Comparison of ENCODE assay signal across 11 cellular contexts in genomic region chr1:154145986-154146385, GRCh38. TPM values are rescaled to one million over a fixed set of nuclear protein-coding genes. Genes with fewer than 3 reads are reported as not detected.
DNase-seq lines count a peak whose midpoint lies in the region; TF ChIP-seq lines count a peak whose summit lies in the region.
"Had no signal": no experiment of that assay in that cellular context is flagged by ENCODE, and none has a peak within 500 bp of the region (broad histone marks: within the 10 kb centered on the region; RNA-seq: fewer than 3 reads in every experiment).

No MANE protein-coding gene starts in this region.

- intact Hi-C loops in uterus (cut with DNase I; ENCODE audit: low total_unique reads), result no loop called here
- intact Hi-C loops in esophagus squamous epithelium (cut with DNase I), result no loop called here

- no peak overlapping the region for H2AFZ ChIP-seq in SU-DHL-6 (ENCODE audit: low read depth, low read length, severe bottlenecking)

- H4K20me1 ChIP-seq in SU-DHL-6 (ENCODE audit: low read depth, low read length), result no peaks in the 10 kb centered on the region

- 85 to 94% methylated on average over 2 of the region's 2 CpGs for WGBS in esophagus squamous epithelium, 2 donors

- H3K4me3 ChIP-seq in AG10803 (ENCODE audit: low read length), result no peak overlapping the region
- no peak overlapping the region for H3K4me3 ChIP-seq in GM12875 (ENCODE audit: low read depth, low read length)
- no peak overlapping the region for H3K4me3 ChIP-seq in SU-DHL-6 (ENCODE audit: insufficient read depth, low read length, poor library complexity, severe bottlenecking)
- H3K4me3 ChIP-seq in foreskin fibroblast (ENCODE audit: low read depth in 1 of 2, low read length in 2 of 2), result no peak overlapping the region
- no peak overlapping the region for H3K4me3 ChIP-seq in uterus
- H3K4me3 ChIP-seq in SJCRH30, result no peak overlapping the region
- no peak overlapping the region for H3K4me3 ChIP-seq in esophagus squamous epithelium

- H3K4me2 ChIP-seq in SU-DHL-6 (ENCODE audit: low read depth, low read length, poor library complexity, severe bottlenecking), result no peak overlapping the region

- no peaks in the 10 kb centered on the region for H3K9me3 ChIP-seq in SU-DHL-6 (ENCODE audit: insufficient read depth, low read length)
- H3K9me3 ChIP-seq in uterus, result no peaks in the 10 kb centered on the region
- H3K9me3 ChIP-seq in SJCRH30 (replicated peaks), result no peaks in the 10 kb centered on the region
- H3K9me3 ChIP-seq in esophagus squamous epithelium, result no peaks in the 10 kb centered on the region

- no peaks in the 10 kb centered on the region for H3K79me2 ChIP-seq in SU-DHL-6 (ENCODE audit: insufficient read depth, low read length)

- H3K4me1 ChIP-seq in uterus (no peaks in the 10 kb centered on the region), SJCRH30 (no peaks in the 10 kb centered on the region), esophagus squamous epithelium (no peaks in the 10 kb centered on the region)

- H3K36me3 ChIP-seq in SU-DHL-6 (ENCODE audit: low read length), result no peaks in the 10 kb centered on the region
- H3K36me3 ChIP-seq in uterus, result no peaks in the 10 kb centered on the region
- H3K36me3 ChIP-seq in SJCRH30, result no peaks in the 10 kb centered on the region
- H3K36me3 ChIP-seq in esophagus squamous epithelium, result no peaks in the 10 kb centered on the region

- DNase-seq in AG10803 (ENCODE audit: low read depth) (no peak), foreskin fibroblast (peak in 1 of 2 donors; percentile 28), CD1c-positive myeloid dendritic cell (ENCODE audit: extremely low spot score) (no peak), uterus (no peak), SJCRH30 (no peak), esophagus squamous epithelium (lab: John Stamatoyannopoulos, UW) (no peak)
- DNase-seq: caudate nucleus, DMS153 had no signal

- H3F3A ChIP-seq in SU-DHL-6 (ENCODE audit: insufficient read depth), result no peaks in the 10 kb centered on the region

- H3K9ac ChIP-seq in SU-DHL-6 (ENCODE audit: low read length), result no peak overlapping the region

- H3K9me2 ChIP-seq in SU-DHL-6 (replicated peaks; ENCODE audit: insufficient read depth, low read length), result no peaks in the 10 kb centered on the region

- H3K27ac ChIP-seq in SU-DHL-6 (ENCODE audit: low read depth, low read length) (no peak overlapping the region), uterus (no peak overlapping the region), SJCRH30 (no peak overlapping the region), esophagus squamous epithelium (no peak overlapping the region)
- H3K27ac ChIP-seq: HL-60 had no signal

- H3K27me3 ChIP-seq in SU-DHL-6 (ENCODE audit: low read length) (no peaks in the 10 kb centered on the region), uterus (no peaks in the 10 kb centered on the region), SJCRH30 (no peaks in the 10 kb centered on the region), esophagus squamous epithelium (no peaks in the 10 kb centered on the region)

- TF ChIP-seq CTCF in AG10803 (conservative IDR thresholded peaks at IDR 0.05; ENCODE audit: low read length) (peak; percentile 44), GM12875 (IDR thresholded peaks at IDR 0.05; ENCODE audit: borderline replicate concordance, insufficient read depth, low read depth, low read length) (peak; percentile 25; the same call in 1 of the 2 replicates), SU-DHL-6 (IDR thresholded peaks at IDR 0.05; ENCODE audit: insufficient read depth, low read length, poor library complexity, severe bottlenecking) (peak; percentile 87), foreskin fibroblast (IDR thresholded peaks at IDR 0.05; ENCODE audit: low read depth, low read length) (peak; percentile 10), uterus (IDR thresholded peaks at IDR 0.05) (no peak), esophagus squamous epithelium (IDR thresholded peaks at IDR 0.05) (peak in 2 of 6 experiments; percentile 11 to 30)

- TF ChIP-seq POLR2A in uterus (IDR thresholded peaks at IDR 0.05), result no peak
- no peak for TF ChIP-seq POLR2A in esophagus squamous epithelium (IDR thresholded peaks at IDR 0.05)

RNA-seq across cellular contexts. Expression of gene NUP210L, which starts 8.9 kb away (rescaled TPM):
- total RNA-seq in uterus (under 1 TPM in 2 of 4 donors, not detected in 2; 0.09 to 0.21 TPM), esophagus squamous epithelium (under 1 TPM in 2 of 4 donors, not detected in 2; 0.09 to 0.19 TPM)
- total RNA-seq in SJCRH30 (2014; rRNA removed; shearing (Covaris generic)), result 0.04 TPM in 1 of 2 replicates, not detected in the other

RNA-seq across cellular contexts. Expression of gene TPM3, which starts 45.9 kb away (rescaled TPM):
- total RNA-seq in uterus, result 100 to 1,000 TPM; 130 to 263 (median 199) TPM
- total RNA-seq in SJCRH30 (2014; rRNA removed; shearing (Covaris generic)), result 248 and 262 TPM in 2 replicates
- total RNA-seq in esophagus squamous epithelium, result 100 to 1,000 TPM; 216 to 387 (median 316) TPM

Comparison
In these comparisons a context has a peak if more than half of its experiments do, and no peak if none do; other contexts are left out.
1. CTCF ChIP-seq: peak in AG10803 (single experiment), GM12875 (single experiment), SU-DHL-6 (single experiment) and foreskin fibroblast (single experiment); none in uterus (0 of 4).